ENCODE assay signal across 8 cellular contexts in the genomic region with DNA sequence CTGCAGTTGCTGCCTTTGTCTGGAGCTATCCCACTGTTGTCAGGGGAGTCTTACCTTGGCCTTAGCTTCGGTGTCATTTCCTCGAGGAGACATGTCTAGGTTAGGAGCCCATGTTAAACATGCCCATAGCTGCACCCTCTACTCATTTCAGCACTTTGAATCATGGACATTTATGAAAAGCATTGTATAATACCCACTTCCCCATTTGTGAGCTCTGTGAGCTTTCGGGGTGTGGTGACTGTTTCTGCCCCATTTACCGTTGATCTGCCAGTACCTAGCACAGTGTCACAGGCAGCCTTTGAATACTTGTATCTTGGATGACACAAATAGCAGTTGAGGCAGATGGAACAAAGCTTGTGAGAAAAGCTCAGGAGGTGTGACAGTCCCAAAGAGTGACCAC. TPM values are rescaled to one million over a fixed set of nuclear protein-coding genes. Genes with fewer than 3 reads are reported as not detected.
A peak's percentile ranks its signal among the peaks of the same experiment; 100 is the strongest.
DNase-seq lines count a peak whose midpoint lies in the region; ATAC-seq and TF ChIP-seq lines count a peak whose summit lies in the region.

No MANE protein-coding gene starts in this region.

- no peak for DNase-seq in Right ventricle myocardium superior
- no peak for DNase-seq in right atrium auricular region (ENCODE audit: low spot score)
- peak; percentile 55 for DNase-seq in OCI-M1 (lab: John Stamatoyannopoulos, UW)
- no peak for DNase-seq in upper lobe of right lung
- no peak for DNase-seq in COLO668 (lab: John Stamatoyannopoulos, UW; ENCODE audit: unreplicated experiment)
- no peak for DNase-seq in activated gamma-delta T cell treated with Interleukin-2 at 50 U/mL for 16 hours
- DNase-seq in psoas muscle, result no peak

- intact Hi-C loops in Right ventricle myocardium superior (cut with DNase I) (no loop called here), upper lobe of right lung (cut with DNase I) (no loop called here), psoas muscle (cut with DNase I) (no loop called here)

- H3K4me1 ChIP-seq in right atrium auricular region (peaks cover 0 to 27% of the 10 kb centered on the region in 2 donors), upper lobe of right lung (peaks cover 11% of the 10 kb centered on the region), psoas muscle (peaks cover 40% of the 10 kb centered on the region)

- no peak overlapping the region for H3K27ac ChIP-seq in right atrium auricular region
- no peak overlapping the region for H3K27ac ChIP-seq in upper lobe of right lung
- no peak overlapping the region for H3K27ac ChIP-seq in psoas muscle

- no peaks in the 10 kb centered on the region for H3K36me3 ChIP-seq in right atrium auricular region
- H3K36me3 ChIP-seq in upper lobe of right lung, result no peaks in the 10 kb centered on the region
- H3K36me3 ChIP-seq in psoas muscle (ENCODE audit: insufficient read depth in 1 of 2, low read depth in 1 of 2), result no peaks in the 10 kb centered on the region

- H3K9me3 ChIP-seq in right atrium auricular region (no peaks in the 10 kb centered on the region), upper lobe of right lung (no peaks in the 10 kb centered on the region), psoas muscle (no peaks in the 10 kb centered on the region)

- 89 to 92% (median 89%) methylated on average over 4 of the region's 4 CpGs for WGBS in psoas muscle, 3 donors

- no peak overlapping the region for H3K4me3 ChIP-seq in right atrium auricular region
- no peak overlapping the region for H3K4me3 ChIP-seq in upper lobe of right lung
- H3K4me3 ChIP-seq in psoas muscle, result no peak overlapping the region

- TF ChIP-seq CTCF in right atrium auricular region (IDR thresholded peaks at IDR 0.05) (no peak), upper lobe of right lung (IDR thresholded peaks at IDR 0.05) (no peak), psoas muscle (IDR thresholded peaks at IDR 0.05) (no peak)

- H3K27me3 ChIP-seq in right atrium auricular region (no peaks in the 10 kb centered on the region), upper lobe of right lung (no peaks in the 10 kb centered on the region), psoas muscle (ENCODE audit: insufficient read depth in 3 of 3, low read length in 2 of 3) (no peaks in the 10 kb centered on the region)

- ATAC-seq in Right ventricle myocardium superior (ENCODE audit: poor library complexity) (peak; percentile 28), HG02970 (IDR thresholded peaks at IDR 0.05; ENCODE audit: low FRiP score, unreplicated experiment) (peak; percentile 64), upper lobe of right lung (peak; percentile 73), psoas muscle (no peak)

RNA-seq across cellular contexts. Expression of a gene that starts 41.8 kb away (rescaled TPM):
- total RNA-seq in Right ventricle myocardium superior, result 8.1 TPM
- total RNA-seq in right atrium auricular region, result 1 to 10 TPM; 6.5 to 6.7 TPM
- total RNA-seq in upper lobe of right lung, result 15.1 TPM
- total RNA-seq in psoas muscle, result 10 to 100 TPM in 1 of 4 donors, 1 to 10 TPM in 3; 2.8 to 16.1 (median 7.2) TPM
- 1 to 10 TPM; 1.1 to 4.9 (median 4.9) TPM for polyA plus RNA-seq in psoas muscle

Comparison
In these comparisons a context has a peak if more than half of its experiments do, and no peak if none do; other contexts are left out.
1. ATAC-seq: peak in Right ventricle myocardium superior (single experiment), HG02970 (single experiment) and upper lobe of right lung (single experiment); none in psoas muscle (0 of 4).